ENCODE assay signal across 11 cellular contexts in genomic region chr18:395481-396250, GRCh38.
DNase-seq lines count a peak whose midpoint lies in the region; ATAC-seq and TF ChIP-seq lines count a peak whose summit lies in the region.
"Had no signal": no experiment of that assay in that cellular context is flagged by ENCODE, and none has a peak within 500 bp of the region (broad histone marks: within the 10 kb centered on the region; RNA-seq: fewer than 3 reads in every experiment).

No MANE protein-coding gene starts in this region.

- no peaks in the 10 kb centered on the region for H3K4me1 ChIP-seq in Peyer's patch

- no peak for TF ChIP-seq POLR2A in Peyer's patch (IDR thresholded peaks at IDR 0.05)

- peak overlapping the region in 1 of 4 donors; percentile 64 for H3K27ac ChIP-seq in Peyer's patch

- no peak for ATAC-seq in activated CD8-positive, alpha-beta T cell treated with anti-CD3 and anti-CD28 coated beads, Interleukin-2, amount 10 ng/mL, durations not matched to agents 7 days and 5 days
- ATAC-seq in HG03432 (IDR thresholded peaks at IDR 0.05; ENCODE audit: unreplicated experiment): no peak
- ATAC-seq: Panc1 had no signal

- H3K9me3 Mint-ChIP-seq in osteocyte (ENCODE audit: unreplicated experiment): no peaks in the 10 kb centered on the region
- H3K9me3 Mint-ChIP-seq in activated CD8-positive, alpha-beta T cell treated with anti-CD3 and anti-CD28 coated beads, Interleukin-2, amount 10 ng/mL, durations not matched to agents 7 days and 5 days (ENCODE audit: insufficient read depth): no peaks in the 10 kb centered on the region
- H3K9me3 Mint-ChIP-seq: stimulated activated naive CD8-positive, alpha-beta T cell treated with anti-CD3 and anti-CD28 coated beads, Interleukin-15, Interleukin-2, amounts not matched to agents 100 ng/mL and 50 ng/mL, for 24 hours had no signal

- H3K4me3 Mint-ChIP-seq in osteocyte (ENCODE audit: unreplicated experiment): no peak overlapping the region
- no peak overlapping the region for H3K4me3 Mint-ChIP-seq in activated CD8-positive, alpha-beta T cell treated with anti-CD3 and anti-CD28 coated beads, Interleukin-2, amount 10 ng/mL, durations not matched to agents 7 days and 5 days
- H3K4me3 Mint-ChIP-seq: stimulated activated naive CD8-positive, alpha-beta T cell treated with anti-CD3 and anti-CD28 coated beads, Interleukin-15, Interleukin-2, amounts not matched to agents 100 ng/mL and 50 ng/mL, for 24 hours had no signal

- CTCF ChIA-PET in activated CD8-positive, alpha-beta T cell treated with anti-CD3 and anti-CD28 coated beads, Interleukin-2, amount 10 ng/mL, durations not matched to agents 7 days and 5 days (lab: Charles Lee): no interaction called here

- H3K27me3 ChIP-seq in Peyer's patch: no peaks in the 10 kb centered on the region

- no peak overlapping the region for H3K4me3 ChIP-seq in Peyer's patch

- peaks cover 68% of the 10 kb centered on the region for H3K4me1 Mint-ChIP-seq in osteocyte (ENCODE audit: unreplicated experiment)
- H3K4me1 Mint-ChIP-seq in activated CD8-positive, alpha-beta T cell treated with anti-CD3 and anti-CD28 coated beads, Interleukin-2, amount 10 ng/mL, durations not matched to agents 7 days and 5 days (ENCODE audit: low read depth): no peaks in the 10 kb centered on the region

- H3K27ac Mint-ChIP-seq in osteocyte (ENCODE audit: unreplicated experiment): peak overlapping the region; percentile 93
- H3K27ac Mint-ChIP-seq in activated CD8-positive, alpha-beta T cell treated with anti-CD3 and anti-CD28 coated beads, Interleukin-2, amount 10 ng/mL, durations not matched to agents 7 days and 5 days: no peak overlapping the region
- H3K27ac Mint-ChIP-seq: stimulated activated naive CD8-positive, alpha-beta T cell treated with anti-CD3 and anti-CD28 coated beads, Interleukin-15, Interleukin-2, amounts not matched to agents 100 ng/mL and 50 ng/mL, for 24 hours had no signal

- DNase-seq in COR-L47 (lab: John Stamatoyannopoulos, UW) (peak; percentile 96), NCI-H345 treated with DMSO at 0.1 percent for 48 hours (lab: John Stamatoyannopoulos, UW; ENCODE audit: unreplicated experiment) (peak; percentile 82), fibroblast of gingiva (ENCODE audit: low read depth) (peak; percentile 94), osteocyte (ENCODE audit: extremely low spot score, unreplicated experiment) (no peak), Peyer's patch (no peak)
- no peak for DNase-seq in activated CD8-positive, alpha-beta T cell treated with anti-CD3 and anti-CD28 coated beads, Interleukin-2, amount 10 ng/mL, durations not matched to agents 7 days and 5 days
- no peak for DNase-seq in effector CD4-positive, alpha-beta T cell
- DNase-seq: KG1 had no signal

- H3K36me3 Mint-ChIP-seq in osteocyte (ENCODE audit: unreplicated experiment): peaks cover 6% of the 10 kb centered on the region
- no peaks in the 10 kb centered on the region for H3K36me3 Mint-ChIP-seq in activated CD8-positive, alpha-beta T cell treated with anti-CD3 and anti-CD28 coated beads, Interleukin-2, amount 10 ng/mL, durations not matched to agents 7 days and 5 days (ENCODE audit: low read depth)

- TF ChIP-seq CTCF in osteocyte (IDR thresholded peaks at IDR 0.05) (no peak), Peyer's patch (IDR thresholded peaks at IDR 0.05) (no peak)

- H3K27me3 Mint-ChIP-seq in osteocyte (ENCODE audit: unreplicated experiment): no peaks in the 10 kb centered on the region
- H3K27me3 Mint-ChIP-seq in activated CD8-positive, alpha-beta T cell treated with anti-CD3 and anti-CD28 coated beads, Interleukin-2, amount 10 ng/mL, durations not matched to agents 7 days and 5 days (ENCODE audit: low read depth): peaks cover 23% of the 10 kb centered on the region

- POLR2A ChIA-PET in activated CD8-positive, alpha-beta T cell treated with anti-CD3 and anti-CD28 coated beads, Interleukin-2, amount 10 ng/mL, durations not matched to agents 7 days and 5 days (lab: Charles Lee): no interaction called here

- H3K9me3 ChIP-seq in Peyer's patch: no peaks in the 10 kb centered on the region

- no peaks in the 10 kb centered on the region for H3K36me3 ChIP-seq in Peyer's patch

Comparison
In these comparisons a context has a peak if more than half of its experiments do, and no peak if none do; other contexts are left out.
1. DNase-seq: peak in COR-L47 (single experiment), NCI-H345 treated with DMSO at 0.1 percent for 48 hours (single experiment) and fibroblast of gingiva (single experiment); none in osteocyte (single experiment), Peyer's patch (0 of 3), activated CD8-positive, alpha-beta T cell treated with anti-CD3 and anti-CD28 coated beads, Interleukin-2, amount 10 ng/mL, durations not matched to agents 7 days and 5 days (single experiment) and effector CD4-positive, alpha-beta T cell (single experiment).